ENCODE assay signal across 25 cellular contexts in the genomic region with DNA sequence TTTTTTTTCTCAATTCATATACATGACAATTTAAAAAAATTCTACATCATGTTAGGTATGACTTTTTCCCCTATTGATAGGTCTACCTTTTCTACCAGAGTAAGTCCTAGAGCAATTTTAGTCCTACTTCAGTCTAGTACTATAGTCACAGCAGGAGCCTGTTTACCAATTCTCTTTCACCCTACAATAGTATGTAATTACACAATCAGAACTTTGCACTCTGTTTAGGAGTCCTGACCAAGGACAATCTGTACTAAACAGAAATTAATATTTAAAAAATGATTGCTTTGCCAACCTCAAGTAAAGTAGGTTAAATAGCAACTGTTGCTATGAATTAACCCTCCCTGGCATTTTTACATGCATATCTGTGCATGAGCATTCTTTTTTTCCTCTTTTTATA. TPM values are rescaled to one million over a fixed set of nuclear protein-coding genes. Genes with fewer than 3 reads are reported as not detected.
DNase-seq lines count a peak whose midpoint lies in the region; ATAC-seq and TF ChIP-seq lines count a peak whose summit lies in the region.
"Had no signal": no experiment of that assay in that cellular context is flagged by ENCODE, and none has a peak within 500 bp of the region (broad histone marks: within the 10 kb centered on the region; RNA-seq: fewer than 3 reads in every experiment).

No MANE protein-coding gene starts in this region.

- no peaks in the 10 kb centered on the region for H3K9me3 Mint-ChIP-seq in activated CD4-positive, alpha-beta memory T cell treated with anti-CD3 and anti-CD28 coated beads for 36 hours
- H3K9me3 Mint-ChIP-seq: CD8-positive, alpha-beta memory T cell; IgD-negative memory B cell had no signal

- no peaks in the 10 kb centered on the region for H3K27me3 ChIP-seq in right lobe of liver
- H3K27me3 ChIP-seq in upper lobe of right lung = no peaks in the 10 kb centered on the region
- H3K27me3 ChIP-seq: BE2C had no signal

- intact Hi-C loops in right lobe of liver (cut with DNase I) (no loop called here), upper lobe of right lung (cut with DNase I) (no loop called here)
- intact Hi-C loops in activated CD4-positive, alpha-beta memory T cell treated with anti-CD3 and anti-CD28 coated beads for 36 hours (cut with micrococcal nuclease) = no loop called here

- no peaks in the 10 kb centered on the region for H3K4me1 Mint-ChIP-seq in activated CD4-positive, alpha-beta memory T cell treated with anti-CD3 and anti-CD28 coated beads for 36 hours (ENCODE audit: low read depth)
- H3K4me1 Mint-ChIP-seq: CD4-positive, CD25-positive, alpha-beta regulatory T cell; CD8-positive, alpha-beta memory T cell; IgD-negative memory B cell had no signal

- H3K4me1 ChIP-seq in right lobe of liver (peaks cover 0 to 30% (median 8%) of the 10 kb centered on the region in 4 donors), upper lobe of right lung (no peaks in the 10 kb centered on the region)
- H3K4me1 ChIP-seq: BE2C, HAP-1 had no signal

- H3K27ac ChIP-seq in right lobe of liver = peak overlapping the region in 2 of 3 donors; percentile 76 to 83
- H3K27ac ChIP-seq in upper lobe of right lung = no peak overlapping the region
- H3K27ac ChIP-seq: GM23248 had no signal

- H3K4me3 ChIP-seq in right lobe of liver = peak overlapping the region in 2 of 3 donors; percentile 63 to 67
- H3K4me3 ChIP-seq in upper lobe of right lung = no peak overlapping the region
- H3K4me3 ChIP-seq: GM12878, GM23248, HAP-1 had no signal

- H3K36me3 Mint-ChIP-seq in activated CD4-positive, alpha-beta memory T cell treated with anti-CD3 and anti-CD28 coated beads for 36 hours = no peaks in the 10 kb centered on the region
- H3K36me3 Mint-ChIP-seq: CD4-positive, CD25-positive, alpha-beta regulatory T cell; CD8-positive, alpha-beta memory T cell; IgD-negative memory B cell had no signal

- H3K9me3 ChIP-seq in right lobe of liver (no peaks in the 10 kb centered on the region), upper lobe of right lung (no peaks in the 10 kb centered on the region)
- H3K9me3 ChIP-seq: BE2C, HAP-1 had no signal

- H3K36me3 ChIP-seq in right lobe of liver (peaks cover 0 to 12% (median 5%) of the 10 kb centered on the region in 4 donors), upper lobe of right lung (no peaks in the 10 kb centered on the region)
- H3K36me3 ChIP-seq: BE2C, HAP-1 had no signal

- no peak for TF ChIP-seq POLR2A in right lobe of liver (IDR thresholded peaks at IDR 0.05)

- DNase-seq in left lobe of liver (ENCODE audit: low spot score) = no peak
- DNase-seq in right lobe of liver = no peak
- DNase-seq in renal cortical epithelial cell (ENCODE audit: low read depth) = peak; percentile 21
- no peak for DNase-seq in upper lobe of right lung
- no peak for DNase-seq in activated CD4-positive, alpha-beta memory T cell treated with anti-CD3 and anti-CD28 coated beads for 36 hours
- no peak for DNase-seq in HuH-7.5 (ENCODE audit: low spot score)
- DNase-seq in NCI-H526 treated with DMSO at 0.1 percent for 48 hours (lab: John Stamatoyannopoulos, UW) = no peak
- DNase-seq in SHP77 treated with DMSO at 0.1 percent for 48 hours (lab: John Stamatoyannopoulos, UW) = no peak
- DNase-seq: ACHN; BE2C; C1 segment of cervical spinal cord; CD4-positive, CD25-positive, alpha-beta regulatory T cell; CD8-positive, alpha-beta memory T cell; COR-L47; DMS 273 treated with DMSO at 0.1 percent for 48 hours; DMS53; DND-41; EL; GM23248 had no signal

- ATAC-seq in left lobe of liver (peak; percentile 38), right lobe of liver (peak; percentile 62 to 72 (median 68)), upper lobe of right lung (peak; percentile 88)
- ATAC-seq: GM12878 had no signal

- CTCF ChIA-PET in activated CD4-positive, alpha-beta memory T cell treated with anti-CD3 and anti-CD28 coated beads for 36 hours (lab: Charles Lee) = no interaction called here

- TF ChIP-seq CTCF in right lobe of liver (IDR thresholded peaks at IDR 0.05) (no peak), upper lobe of right lung (IDR thresholded peaks at IDR 0.05) (no peak)

- POLR2A ChIA-PET in activated CD4-positive, alpha-beta memory T cell treated with anti-CD3 and anti-CD28 coated beads for 36 hours (lab: Charles Lee) = no interaction called here

- H3K4me3 Mint-ChIP-seq in activated CD4-positive, alpha-beta memory T cell treated with anti-CD3 and anti-CD28 coated beads for 36 hours = no peak overlapping the region
- H3K4me3 Mint-ChIP-seq: CD4-positive, CD25-positive, alpha-beta regulatory T cell; CD8-positive, alpha-beta memory T cell; IgD-negative memory B cell had no signal

- H3K27ac Mint-ChIP-seq in activated CD4-positive, alpha-beta memory T cell treated with anti-CD3 and anti-CD28 coated beads for 36 hours = no peak overlapping the region
- H3K27ac Mint-ChIP-seq: CD4-positive, CD25-positive, alpha-beta regulatory T cell; CD8-positive, alpha-beta memory T cell; IgD-negative memory B cell had no signal

- H3K27me3 Mint-ChIP-seq in activated CD4-positive, alpha-beta memory T cell treated with anti-CD3 and anti-CD28 coated beads for 36 hours = peaks cover 2% of the 10 kb centered on the region
- H3K27me3 Mint-ChIP-seq: CD4-positive, CD25-positive, alpha-beta regulatory T cell had no signal

RNA-seq across cellular contexts. Expression of a gene that starts 0.8 kb away (rescaled TPM):
- total RNA-seq in left lobe of liver = 501 TPM
- total RNA-seq in right lobe of liver = 100 to 1,000 TPM; 176 to 676 (median 297) TPM
- total RNA-seq in renal cortical epithelial cell = not detected in 2 replicates
- total RNA-seq in upper lobe of right lung = not detected
- not detected for total RNA-seq in activated CD4-positive, alpha-beta memory T cell treated with anti-CD3 and anti-CD28 coated beads for 36 hours
- total RNA-seq: CD4-positive, CD25-positive, alpha-beta regulatory T cell; CD8-positive, alpha-beta memory T cell; G401; GM23248; H4; HT-29 had no signal

Comparison
In these comparisons a context has a peak if more than half of its experiments do, and no peak if none do; other contexts are left out.
1. ATAC-seq: peak in every context shown above with its lines; median percentile 88 in upper lobe of right lung; 68 in right lobe of liver; 38 in left lobe of liver.
2. RNA of a gene that starts 0.8 kb away (total RNA-seq): 501 TPM in left lobe of liver (single experiment) and 176 to 676 TPM in right lobe of liver; not detected in upper lobe of right lung (single experiment), not detected in renal cortical epithelial cell and not detected in activated CD4-positive, alpha-beta memory T cell treated with anti-CD3 and anti-CD28 coated beads for 36 hours; every median in the first group is over 100 times any median in the second.